ENCODE assay signal across 22 cellular contexts in genomic region chr1:202462342-202463076, GRCh38.
A peak's percentile ranks its signal among the peaks of the same experiment; 100 is the strongest.
DNase-seq lines count a peak whose midpoint lies in the region; ATAC-seq and TF ChIP-seq lines count a peak whose summit lies in the region.
"Had no signal": no experiment of that assay in that cellular context is flagged by ENCODE, and none has a peak within 500 bp of the region (broad histone marks: within the 10 kb centered on the region; RNA-seq: fewer than 3 reads in every experiment).

No MANE protein-coding gene starts in this region.

- 25 to 46% (median 43%) methylated on average over 3 of the region's 3 CpGs for WGBS in stomach, 5 donors

- DNase-seq in LNCaP clone FGC (ENCODE audit: low read depth), result peak; percentile 45
- DNase-seq in OCI-M1 (lab: John Stamatoyannopoulos, UW), result peak; percentile 76
- DNase-seq in right atrium auricular region (ENCODE audit: low spot score), result no peak
- no peak for DNase-seq in stomach
- no peak for DNase-seq in OCI-M2 (lab: John Stamatoyannopoulos, UW; ENCODE audit: unreplicated experiment)
- DNase-seq: activated CD4-positive, alpha-beta T cell treated with anti-CD3 and anti-CD28 coated beads, Interleukin-2, amount 10 ng/mL, durations not matched to agents 24 days and 14 days; activated naive CD8-positive, alpha-beta T cell treated with anti-CD3 and anti-CD28 coated beads for 36 hours; activated T-cell treated with anti-CD3 and anti-CD28 coated beads, Interleukin-2, amount 50 U/mL, for 24 hours; BE2C; DMS53; endodermal cell; GM23248; mesendoderm; NCI-H1048; NCI-H69; RPMI8226; stimulated activated naive CD4-positive, alpha-beta T cell had no signal

- no peaks in the 10 kb centered on the region for H3K27me3 ChIP-seq in right atrium auricular region
- no peaks in the 10 kb centered on the region for H3K27me3 ChIP-seq in stomach
- H3K27me3 ChIP-seq: BE2C, vagina had no signal

- TF ChIP-seq EP300 in stomach (IDR thresholded peaks at IDR 0.05), result no peak

- H3K9me3 ChIP-seq in right atrium auricular region, result no peaks in the 10 kb centered on the region
- H3K9me3 ChIP-seq in stomach, result no peaks in the 10 kb centered on the region
- H3K9me3 ChIP-seq: BE2C, vagina had no signal

- TF ChIP-seq POLR2A in stomach (IDR thresholded peaks at IDR 0.05), result no peak

- H3K4me1 ChIP-seq in right atrium auricular region, result peaks cover 0 to 34% of the 10 kb centered on the region in 2 donors
- H3K4me1 ChIP-seq in stomach, result peaks cover 5 to 66% (median 32%) of the 10 kb centered on the region in 4 donors
- H3K4me1 ChIP-seq: vagina had no signal

- no peak for TF ChIP-seq CTCF in LNCaP clone FGC (IDR thresholded peaks at IDR 0.05; ENCODE audit: control insufficient read depth, extremely low read depth, insufficient read depth)
- TF ChIP-seq CTCF in right atrium auricular region (IDR thresholded peaks at IDR 0.05), result no peak
- TF ChIP-seq CTCF in stomach (IDR thresholded peaks at IDR 0.05), result no peak

- intact Hi-C loops in stomach (cut with DNase I; ENCODE audit: low total_unique reads), result no loop called here

- H3K27ac ChIP-seq in right atrium auricular region, result peak overlapping the region; percentile 58 to 85
- peak overlapping the region; percentile 34 to 65 (median 55) for H3K27ac ChIP-seq in stomach
- H3K27ac ChIP-seq: GM23248, vagina had no signal

- no peaks in the 10 kb centered on the region for H3K36me3 ChIP-seq in right atrium auricular region
- no peaks in the 10 kb centered on the region for H3K36me3 ChIP-seq in stomach
- H3K36me3 ChIP-seq: BE2C, vagina had no signal

- ATAC-seq in HG02852 (IDR thresholded peaks at IDR 0.05; ENCODE audit: unreplicated experiment) (no peak), HG03280 (IDR thresholded peaks at IDR 0.05; ENCODE audit: unreplicated experiment) (no peak)
- ATAC-seq: HepG2 had no signal

- H3K4me3 ChIP-seq in LNCaP clone FGC (ENCODE audit: low read depth, low read length) (no peak overlapping the region), right atrium auricular region (peak overlapping the region; percentile 40 to 50), stomach (no peak overlapping the region)
- H3K4me3 ChIP-seq: GM23248, smooth muscle cell, vagina had no signal

Comparison
In these comparisons a context has a peak if more than half of its experiments do, and no peak if none do; other contexts are left out.
1. DNase-seq: peak in LNCaP clone FGC (single experiment) and OCI-M1 (single experiment); none in right atrium auricular region (single experiment), stomach (single experiment) and OCI-M2 (single experiment).
2. H3K4me3 ChIP-seq: peak in right atrium auricular region (2 of 2); none in LNCaP clone FGC (single experiment) and stomach (0 of 4).